ENCODE assay signal across 1 cellular context in genomic region chr7:52917982-52918578, GRCh38.
TF ChIP-seq lines count a peak whose summit lies in the region.

No MANE protein-coding gene starts in this region.

TF ChIP-seq in SK-N-SH treated with all-trans-retinoic acid at 6 μM for 48 hours, 23 proteins besides CTCF, POLR2A, EP300 and RAD21 (continued from another document):
- TF ChIP-seq CSRNP3 (CRISPR knock-in tag; IDR thresholded peaks at IDR 0.05): no peak
- TF ChIP-seq ARNTL (CRISPR knock-in tag; IDR thresholded peaks at IDR 0.05; ENCODE audit: borderline replicate concordance, low read depth): no peak
- no peak for TF ChIP-seq CREB5 (CRISPR knock-in tag; IDR thresholded peaks at IDR 0.05; ENCODE audit: low read depth)
- no peak for TF ChIP-seq CSDC2 (CRISPR knock-in tag; IDR thresholded peaks at IDR 0.05)
- TF ChIP-seq SNAI2 (CRISPR knock-in tag; IDR thresholded peaks at IDR 0.05): no peak
